In the genomic region with DNA sequence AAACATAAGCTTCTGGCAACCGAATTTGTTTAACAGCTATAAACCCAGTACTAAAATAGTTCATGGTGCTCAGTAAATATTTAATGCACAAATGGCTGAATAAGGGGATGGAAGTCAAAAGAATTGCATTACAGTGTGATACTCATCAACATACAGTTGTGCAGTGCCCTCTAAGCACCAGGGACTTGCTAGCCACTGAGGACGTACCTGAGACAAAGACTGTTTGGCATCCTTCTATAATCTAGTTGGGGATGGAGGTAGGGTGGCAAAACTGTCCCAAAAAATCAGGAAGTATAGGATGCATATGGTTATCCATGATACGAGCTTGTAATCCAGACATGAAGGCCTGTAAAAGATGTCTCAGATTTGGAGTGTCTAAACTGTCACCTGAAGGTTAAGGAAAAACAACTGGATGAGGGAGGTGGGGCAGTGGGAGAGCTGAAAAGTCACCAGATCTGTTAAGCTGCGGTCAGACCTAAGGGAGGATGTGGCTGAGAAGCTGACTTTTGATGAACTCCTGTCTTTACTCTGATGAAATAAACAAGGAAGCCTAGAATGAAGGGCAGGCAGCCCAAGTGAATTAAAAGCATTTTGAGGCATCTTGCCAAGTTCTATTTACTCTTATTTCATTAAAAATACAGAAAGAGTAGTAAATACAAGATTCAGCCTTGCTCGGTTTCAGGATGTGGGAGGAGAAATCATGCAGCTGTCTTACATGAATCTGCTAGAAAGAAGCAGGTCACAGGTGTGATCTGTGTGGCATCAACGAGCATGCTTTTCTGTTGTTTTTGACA, we compare ENCODE assay signal across 8 cellular contexts. TPM values are rescaled to one million over a fixed set of nuclear protein-coding genes. Genes with fewer than 3 reads are reported as not detected.
DNase-seq lines count a peak whose midpoint lies in the region; ATAC-seq and TF ChIP-seq lines count a peak whose summit lies in the region.

No MANE protein-coding gene starts in this region.

- H3K27me3 ChIP-seq in Loucy (ENCODE audit: insufficient read depth, low read length, poor library complexity, severe bottlenecking), result no peaks in the 10 kb centered on the region
- no peaks in the 10 kb centered on the region for H3K27me3 ChIP-seq in ovary
- H3K27me3 ChIP-seq in psoas muscle (ENCODE audit: insufficient read depth in 3 of 3, low read length in 2 of 3), result no peaks in the 10 kb centered on the region

- intact Hi-C loops in ovary (cut with DNase I), result no loop called here
- intact Hi-C loops in psoas muscle (cut with DNase I), result no loop called here

- TF ChIP-seq CTCF in GM12865 (IDR thresholded peaks at IDR 0.05; ENCODE audit: insufficient read depth, low read depth, low read length, missing control alignments), result no peak
- TF ChIP-seq CTCF in Loucy (conservative IDR thresholded peaks at IDR 0.05; ENCODE audit: low read length), result no peak
- no peak for TF ChIP-seq CTCF in ovary (IDR thresholded peaks at IDR 0.05)
- TF ChIP-seq CTCF in GM13977 (IDR thresholded peaks at IDR 0.05; ENCODE audit: extremely low read depth, insufficient read depth, missing control alignments), result no peak
- TF ChIP-seq CTCF in psoas muscle (IDR thresholded peaks at IDR 0.05), result no peak

- H3K79me2 ChIP-seq in Loucy (ENCODE audit: insufficient read depth, low read length), result no peaks in the 10 kb centered on the region

- ATAC-seq in GM21717 (IDR thresholded peaks at IDR 0.05; ENCODE audit: unreplicated experiment) (peak; percentile 67), psoas muscle (no peak)

- TF ChIP-seq EP300 in ovary (IDR thresholded peaks at IDR 0.05), result no peak

- TF ChIP-seq POLR2A in ovary (IDR thresholded peaks at IDR 0.05), result no peak

- in situ Hi-C loops in GM13977 (cut with MboI; ENCODE audit: low pct_unique_long_range_greater_than_20kb, low sequenced_read_pairs, unreplicated experiment), result no loop called here

- DNase-seq in GM12865 (ENCODE audit: low read depth) (peak; percentile 46), amniotic epithelial cell (ENCODE audit: low read depth) (peak; percentile 43), ovary (no peak), NCI-H128 (lab: John Stamatoyannopoulos, UW; ENCODE audit: unreplicated experiment) (no peak), GM13977 (ENCODE audit: low spot score) (no peak), psoas muscle (no peak)

- H3K4me1 ChIP-seq in Loucy (ENCODE audit: insufficient read depth, low read length, poor library complexity, severe bottlenecking) (peaks cover 53% of the 10 kb centered on the region), ovary (ENCODE audit: insufficient read depth) (no peaks in the 10 kb centered on the region), psoas muscle (no peaks in the 10 kb centered on the region)

- peak overlapping the region; percentile 72 for H3K4me2 ChIP-seq in Loucy (ENCODE audit: low read depth, low read length, poor library complexity, severe bottlenecking)

- H3K4me3 ChIP-seq in GM12865 (ENCODE audit: low read depth, low read length) (no peak overlapping the region), Loucy (ENCODE audit: low read length, poor library complexity, severe bottlenecking) (peak overlapping the region; percentile 53), ovary (no peak overlapping the region), psoas muscle (no peak overlapping the region)

- H3K36me3 ChIP-seq in Loucy (ENCODE audit: insufficient read depth, low read length), result no peaks in the 10 kb centered on the region
- H3K36me3 ChIP-seq in ovary, result no peaks in the 10 kb centered on the region
- H3K36me3 ChIP-seq in psoas muscle (ENCODE audit: insufficient read depth in 1 of 2, low read depth in 1 of 2), result peaks cover 0 to 9% of the 10 kb centered on the region in 2 donors

- H3K9me3 ChIP-seq in Loucy (ENCODE audit: insufficient read depth, low read depth, low read length), result no peaks in the 10 kb centered on the region
- H3K9me3 ChIP-seq in ovary, result no peaks in the 10 kb centered on the region
- H3K9me3 ChIP-seq in psoas muscle, result no peaks in the 10 kb centered on the region

- no peak overlapping the region for H3K27ac ChIP-seq in ovary
- H3K27ac ChIP-seq in psoas muscle, result no peak overlapping the region

- peaks cover 21% of the 10 kb centered on the region for H3F3A ChIP-seq in Loucy (ENCODE audit: low read depth)

- no peaks in the 10 kb centered on the region for H3K9me2 ChIP-seq in Loucy (replicated peaks; ENCODE audit: low read depth, low read length)

- peak overlapping the region; percentile 67 for H3K9ac ChIP-seq in Loucy (ENCODE audit: low read depth, low read length, poor library complexity, severe bottlenecking)

- H2AFZ ChIP-seq in Loucy (ENCODE audit: low read length), result peak overlapping the region; percentile 8; the same call in 1 of the 2 replicates

- WGBS in ovary, 3 donors, result 32 to 39% (median 34%) methylated on average over 6 of the region's 6 CpGs
- 51 to 61% (median 58%) methylated on average over 6 of the region's 6 CpGs for WGBS in psoas muscle, 3 donors

- no peaks in the 10 kb centered on the region for H4K20me1 ChIP-seq in Loucy (ENCODE audit: insufficient read depth, low read length, poor library complexity, severe bottlenecking)

RNA-seq across cellular contexts. Expression of a gene that starts 12.0 kb away (rescaled TPM):
- total RNA-seq in ovary, result 1 to 10 TPM in 3 of 7 donors, under 1 TPM in 4; 0.23 to 9.5 (median 0.97) TPM
- polyA plus RNA-seq in ovary, result 1 to 10 TPM in 1 of 2 donors, under 1 TPM in 1; 0.25 to 3.0 TPM
- total RNA-seq in psoas muscle, result 1 to 10 TPM; 3.1 to 6.8 (median 4.5) TPM
- polyA plus RNA-seq in psoas muscle, result 1 to 10 TPM; 1.5 to 4.6 (median 2.7) TPM

Comparison
In these comparisons a context has a peak if more than half of its experiments do, and no peak if none do; other contexts are left out.
1. DNase-seq: peak in GM12865 (single experiment) and amniotic epithelial cell (single experiment); none in ovary (0 of 5), NCI-H128 (single experiment), GM13977 (single experiment) and psoas muscle (0 of 2).